In genomic region chr22:29240510-29240909, GRCh38 we compare ENCODE assay signal across 4 cellular contexts. TPM values are rescaled to one million over a fixed set of nuclear protein-coding genes. Genes with fewer than 3 reads are reported as not detected.
"Had no signal": no experiment of that assay in that cellular context is flagged by ENCODE, and none has a peak within 500 bp of the region (broad histone marks: within the 10 kb centered on the region; RNA-seq: fewer than 3 reads in every experiment).

No MANE protein-coding gene starts in this region.

RNA-seq across cellular contexts. Expression of gene EMID1, which starts 34.8 kb away (rescaled TPM):
- total RNA-seq: pulmonary artery endothelial cell had no signal
- polyA plus RNA-seq: fibroblast of lung; mammary epithelial cell; naive thymus-derived CD4-positive, alpha-beta T cell had no signal
